In genomic region chr18:23529597-23529996, GRCh38 we compare ENCODE assay signal across 14 cellular contexts. TPM values are rescaled to one million over a fixed set of nuclear protein-coding genes. Genes with fewer than 3 reads are reported as not detected.
A peak's percentile ranks its signal among the peaks of the same experiment; 100 is the strongest.
DNase-seq lines count a peak whose midpoint lies in the region; ATAC-seq and TF ChIP-seq lines count a peak whose summit lies in the region.
"Had no signal": no experiment of that assay in that cellular context is flagged by ENCODE, and none has a peak within 500 bp of the region (broad histone marks: within the 10 kb centered on the region; RNA-seq: fewer than 3 reads in every experiment).

No MANE protein-coding gene starts in this region.

- H3K36me3 Mint-ChIP-seq in natural killer cell = peaks cover 18% of the 10 kb centered on the region

- H3K4me1 Mint-ChIP-seq in natural killer cell = peaks cover 4% of the 10 kb centered on the region in 2 donors

- no peak overlapping the region for H3K4me3 Mint-ChIP-seq in natural killer cell

- peaks cover 90% of the 10 kb centered on the region for H3K36me3 ChIP-seq in HUES6 (ENCODE audit: control insufficient read depth, insufficient read depth, low read length)
- H3K36me3 ChIP-seq in effector memory CD4-positive, alpha-beta T cell (ENCODE audit: control insufficient read depth, insufficient read depth, low read length) = peaks cover 89% of the 10 kb centered on the region

- no peaks in the 10 kb centered on the region for H3K9me3 Mint-ChIP-seq in natural killer cell

- no peaks in the 10 kb centered on the region for H3K27me3 ChIP-seq in HUES6 (ENCODE audit: control insufficient read depth, insufficient read depth, low read length)
- no peaks in the 10 kb centered on the region for H3K27me3 ChIP-seq in effector memory CD4-positive, alpha-beta T cell (replicated peaks; ENCODE audit: control insufficient read depth, insufficient read depth, low read length, poor library complexity, severe bottlenecking)
- H3K27me3 ChIP-seq: colonic mucosa, suprapubic skin had no signal

- H3K9ac ChIP-seq in HUES6 (ENCODE audit: low read length) = no peak overlapping the region

- ATAC-seq in natural killer cell = no peak
- ATAC-seq in HG03565 (IDR thresholded peaks at IDR 0.05; ENCODE audit: unreplicated experiment) = no peak

- H3K4me1 ChIP-seq in HUES6 (ENCODE audit: control insufficient read depth, insufficient read depth, low read length) = no peaks in the 10 kb centered on the region
- no peaks in the 10 kb centered on the region for H3K4me1 ChIP-seq in effector memory CD4-positive, alpha-beta T cell (ENCODE audit: control insufficient read depth, insufficient read depth, low read length, poor library complexity, severe bottlenecking)
- H3K4me1 ChIP-seq: colonic mucosa, left ventricle myocardium inferior had no signal

- intact Hi-C loops in natural killer cell (cut with micrococcal nuclease) = no loop called here

- H3K4me3 ChIP-seq in HUES6 (ENCODE audit: low read depth, low read length) (no peak overlapping the region), astrocyte of the spinal cord (ENCODE audit: low read depth, low read length) (no peak overlapping the region)
- H3K4me3 ChIP-seq in effector memory CD4-positive, alpha-beta T cell (ENCODE audit: insufficient read depth, low read depth, low read length, poor library complexity, severe bottlenecking) = no peak overlapping the region
- H3K4me3 ChIP-seq: colonic mucosa, left ventricle myocardium inferior, skin epidermis, suprapubic skin had no signal

- peak overlapping the region; percentile 50 to 69 for H3K27ac Mint-ChIP-seq in natural killer cell

- H3K27me3 Mint-ChIP-seq in natural killer cell (ENCODE audit: low read depth in 2 of 2) = no peaks in the 10 kb centered on the region

- in situ Hi-C loops in Caki2 (cut with HindIII; ENCODE audit: low pct_unique_long_range_greater_than_20kb, low sequenced_read_pairs) (no loop called here), astrocyte of the spinal cord (cut with HindIII; ENCODE audit: low sequenced_read_pairs) (no loop called here)

- no peaks in the 10 kb centered on the region for H3K9me3 ChIP-seq in HUES6 (ENCODE audit: control insufficient read depth, insufficient read depth, low read depth, low read length)
- H3K9me3 ChIP-seq in effector memory CD4-positive, alpha-beta T cell (ENCODE audit: control insufficient read depth, low read length) = no peaks in the 10 kb centered on the region
- H3K9me3 ChIP-seq: colonic mucosa, left ventricle myocardium inferior, suprapubic skin had no signal

- peak; percentile 79 for DNase-seq in Caki2 (ENCODE audit: low read depth)
- DNase-seq in astrocyte of the spinal cord (ENCODE audit: low read depth, low spot score) = peak; percentile 47
- no peak for DNase-seq in natural killer cell
- no peak for DNase-seq in T1000 (lab: John Stamatoyannopoulos, UW)
- DNase-seq in effector memory CD4-positive, alpha-beta T cell = no peak
- DNase-seq in stimulated activated naive CD4-positive, alpha-beta T cell treated with Interleukin-2 at 50 U/mL for 16 hours (lab: John Stamatoyannopoulos, UW) = no peak
- DNase-seq: colonic mucosa, left ventricle myocardium inferior, NCI-H510A treated with DMSO at 0.1 percent for 48 hours had no signal

- TF ChIP-seq CTCF in astrocyte of the spinal cord (IDR thresholded peaks at IDR 0.05; ENCODE audit: low read depth, low read length) (no peak), natural killer cell (IDR thresholded peaks at IDR 0.05) (no peak)

- H3K27ac ChIP-seq in HUES6 (ENCODE audit: low read depth, low read length) = 0 out of 2 replicates have a peak overlapping the region, but pooled peaks have one; percentile 50
- H3K27ac ChIP-seq in effector memory CD4-positive, alpha-beta T cell (ENCODE audit: insufficient read depth, low read length, poor library complexity, severe bottlenecking) = no peak overlapping the region
- H3K27ac ChIP-seq: colonic mucosa, left ventricle myocardium inferior, suprapubic skin, VCaP had no signal

RNA-seq across cellular contexts. Expression of gene RMC1, which starts 26.3 kb away (rescaled TPM):
- 10.8 and 31.7 TPM in 2 replicates for total RNA-seq in Caki2 (2014; rRNA removed; shearing (Covaris generic); ENCODE audit: low replicate concordance)
- 10 to 100 TPM; 71.1 to 84.4 (median 77.2) TPM for total RNA-seq in natural killer cell

RNA-seq across cellular contexts. Expression of gene NPC1, which starts 56.7 kb away (rescaled TPM):
- total RNA-seq in Caki2 (2014; rRNA removed; shearing (Covaris generic); ENCODE audit: low replicate concordance) = 33.6 and 37.9 TPM in 2 replicates
- total RNA-seq in natural killer cell = 100 to 1,000 TPM; 143 to 203 (median 173) TPM

Comparison
In these comparisons a context has a peak if more than half of its experiments do, and no peak if none do; other contexts are left out.
1. DNase-seq: peak in Caki2 (single experiment) and astrocyte of the spinal cord (single experiment); none in natural killer cell (single experiment), T1000 (single experiment), effector memory CD4-positive, alpha-beta T cell (0 of 3) and stimulated activated naive CD4-positive, alpha-beta T cell treated with Interleukin-2 at 50 U/mL for 16 hours (single experiment).